In the genomic region with DNA sequence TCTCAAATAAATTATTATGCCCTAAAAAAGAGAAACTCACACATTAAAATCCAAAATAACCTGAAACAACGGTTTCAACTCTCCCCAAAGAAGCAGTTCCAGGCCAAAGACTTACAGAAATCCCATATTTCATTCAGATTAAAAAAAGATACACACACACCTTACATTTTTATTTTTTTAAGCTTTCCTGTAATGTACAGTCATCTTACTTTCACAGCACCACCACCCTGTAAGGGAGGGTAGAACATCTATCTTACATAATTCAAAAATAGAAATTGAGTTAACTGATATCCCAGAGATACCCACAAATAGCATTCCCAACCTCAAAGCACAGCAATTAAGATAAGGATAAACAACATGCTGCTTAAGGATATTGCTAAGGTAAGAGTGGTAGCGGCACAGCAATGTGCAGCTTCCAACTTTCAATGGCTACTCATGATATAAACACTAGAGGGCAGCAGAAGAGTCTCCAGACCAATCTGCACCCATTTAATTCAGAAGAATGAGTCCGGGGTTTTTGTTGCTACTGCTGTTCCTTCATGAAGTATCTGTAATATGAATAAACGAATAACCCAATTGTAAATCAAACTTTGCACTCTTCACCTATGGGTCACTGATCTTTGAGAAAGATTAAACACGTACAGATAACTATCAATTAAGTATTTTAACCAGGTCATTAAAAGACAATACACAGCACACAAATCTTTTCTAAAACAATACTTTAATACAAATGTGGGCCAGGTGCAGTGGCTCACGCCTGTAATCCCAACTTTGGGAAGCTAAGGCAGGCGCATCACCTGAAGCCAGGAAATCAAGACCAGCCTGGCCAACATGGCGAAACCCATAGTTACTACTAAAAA, we compare ENCODE assay signal across 8 cellular contexts. TPM values are rescaled to one million over a fixed set of nuclear protein-coding genes. Genes with fewer than 3 reads are reported as not detected.
DNase-seq lines count a peak whose midpoint lies in the region; ATAC-seq and TF ChIP-seq lines count a peak whose summit lies in the region.

No MANE protein-coding gene starts in this region.

- H3K9me3 ChIP-seq in OCI-LY3 (ENCODE audit: insufficient read depth, low read length) = no peaks in the 10 kb centered on the region

- H3K4me1 ChIP-seq in OCI-LY3 (ENCODE audit: low read length) = no peaks in the 10 kb centered on the region

- intact Hi-C loops in activated T-helper 2 cell treated with anti-CD3 and anti-CD28 coated beads, Interferon-gamma antibody, Interleukin-2, Interleukin-4, amounts not matched to agents 10 μg/mL and 5 μg/mL and 100 μg/mL, durations not matched to agents 14 hours and 24 hours and 36 hours (cut with micrococcal nuclease) = loop anchor here (5.0 kb wide), 1 partner anchor 337 kb away; no protein-coding TSS in a partner anchor

- no peaks in the 10 kb centered on the region for H3K27me3 ChIP-seq in OCI-LY3 (ENCODE audit: low read depth, low read length)

- H3K27ac Mint-ChIP-seq in naive B cell = peak overlapping the region in 2 of 6 donors; percentile 14 to 63
- no peak overlapping the region for H3K27ac Mint-ChIP-seq in activated T-helper 2 cell treated with anti-CD3 and anti-CD28 coated beads, Interferon-gamma antibody, Interleukin-2, Interleukin-4, amounts not matched to agents 10 μg/mL and 5 μg/mL and 100 μg/mL, durations not matched to agents 14 hours and 24 hours and 36 hours

- H3K27me3 Mint-ChIP-seq in naive B cell = no peaks in the 10 kb centered on the region
- no peaks in the 10 kb centered on the region for H3K27me3 Mint-ChIP-seq in activated T-helper 2 cell treated with anti-CD3 and anti-CD28 coated beads, Interferon-gamma antibody, Interleukin-2, Interleukin-4, amounts not matched to agents 10 μg/mL and 5 μg/mL and 100 μg/mL, durations not matched to agents 14 hours and 24 hours and 36 hours (ENCODE audit: low read depth)

- ATAC-seq in naive B cell (ENCODE audit: low read depth in 2 of 2) = peak in 1 of 2 donors; percentile 33

- no peak overlapping the region for H3K4me3 Mint-ChIP-seq in naive B cell
- H3K4me3 Mint-ChIP-seq in activated T-helper 2 cell treated with anti-CD3 and anti-CD28 coated beads, Interferon-gamma antibody, Interleukin-2, Interleukin-4, amounts not matched to agents 10 μg/mL and 5 μg/mL and 100 μg/mL, durations not matched to agents 14 hours and 24 hours and 36 hours (ENCODE audit: low read depth) = no peak overlapping the region

- peaks cover under 1 to 11% of the 10 kb centered on the region in 2 donors for H3K36me3 Mint-ChIP-seq in naive B cell
- H3K36me3 Mint-ChIP-seq in activated T-helper 2 cell treated with anti-CD3 and anti-CD28 coated beads, Interferon-gamma antibody, Interleukin-2, Interleukin-4, amounts not matched to agents 10 μg/mL and 5 μg/mL and 100 μg/mL, durations not matched to agents 14 hours and 24 hours and 36 hours (ENCODE audit: low read depth) = peaks cover 24% of the 10 kb centered on the region

- peak; percentile 34 for DNase-seq in COLO829 (ENCODE audit: low spot score)
- peak; percentile 43 for DNase-seq in HCEC 1CT
- DNase-seq in epithelial cell of esophagus (ENCODE audit: low read depth) = peak; percentile 46
- peak; percentile 15 for DNase-seq in naive B cell
- no peak for DNase-seq in HPDE6-E6E7 (ENCODE audit: extremely low spot score)
- DNase-seq in activated T-helper 2 cell treated with anti-CD3 and anti-CD28 coated beads, Interferon-gamma antibody, Interleukin-2, Interleukin-4, amounts not matched to agents 10 μg/mL and 5 μg/mL and 100 μg/mL, durations not matched to agents 14 hours and 24 hours and 36 hours (ENCODE audit: low spot score) = no peak
- DNase-seq in activated CD4-positive, alpha-beta T cell treated with anti-CD3 and anti-CD28 coated beads, Interleukin-2, amount 50 U/mL, for 48 hours = no peak

- TF ChIP-seq CTCF in OCI-LY3 (IDR thresholded peaks at IDR 0.05; ENCODE audit: low read depth, low read length) = peak; percentile 83
- TF ChIP-seq CTCF in epithelial cell of esophagus (IDR thresholded peaks at IDR 0.05; ENCODE audit: insufficient read depth, low read depth, low read length, missing control alignments) = peak; percentile 60

- H3K9me3 Mint-ChIP-seq in naive B cell = no peaks in the 10 kb centered on the region
- H3K9me3 Mint-ChIP-seq in activated T-helper 2 cell treated with anti-CD3 and anti-CD28 coated beads, Interferon-gamma antibody, Interleukin-2, Interleukin-4, amounts not matched to agents 10 μg/mL and 5 μg/mL and 100 μg/mL, durations not matched to agents 14 hours and 24 hours and 36 hours = no peaks in the 10 kb centered on the region

- H3K79me2 ChIP-seq in OCI-LY3 (ENCODE audit: low read length) = peaks cover 28% of the 10 kb centered on the region

- H3K36me3 ChIP-seq in OCI-LY3 (replicated peaks; ENCODE audit: low read depth, low read length) = peaks cover 7% of the 10 kb centered on the region

- H4K20me1 ChIP-seq in OCI-LY3 (ENCODE audit: insufficient read depth, low read length) = peaks cover 35% of the 10 kb centered on the region

- H3K4me2 ChIP-seq in OCI-LY3 (ENCODE audit: low read length) = no peak overlapping the region

- peaks cover 10 to 17% (median 10%) of the 10 kb centered on the region in 3 donors for H3K4me1 Mint-ChIP-seq in naive B cell
- H3K4me1 Mint-ChIP-seq in activated T-helper 2 cell treated with anti-CD3 and anti-CD28 coated beads, Interferon-gamma antibody, Interleukin-2, Interleukin-4, amounts not matched to agents 10 μg/mL and 5 μg/mL and 100 μg/mL, durations not matched to agents 14 hours and 24 hours and 36 hours (ENCODE audit: low read depth) = peaks cover 20% of the 10 kb centered on the region

- no peak overlapping the region for H3K27ac ChIP-seq in OCI-LY3 (ENCODE audit: low read length)

- H3K9ac ChIP-seq in OCI-LY3 (ENCODE audit: low read length) = no peak overlapping the region

- no peak overlapping the region for H2AFZ ChIP-seq in OCI-LY3 (ENCODE audit: low read depth, low read length)

- H3K4me3 ChIP-seq in OCI-LY3 (ENCODE audit: low read length) (no peak overlapping the region), epithelial cell of esophagus (ENCODE audit: low read length) (no peak overlapping the region)

RNA-seq across cellular contexts. Expression of a gene that starts 11.3 kb away (rescaled TPM):
- 1 to 10 TPM; 3.1 to 8.8 (median 6.0) TPM for polyA plus RNA-seq in naive B cell (ENCODE audit: low read depth in 6 of 6)
- 55.7 and 56.6 TPM in 2 replicates for total RNA-seq in activated T-helper 2 cell treated with anti-CD3 and anti-CD28 coated beads, Interferon-gamma antibody, Interleukin-2, Interleukin-4, amounts not matched to agents 10 μg/mL and 5 μg/mL and 100 μg/mL, durations not matched to agents 14 hours and 24 hours and 36 hours

Comparison
In these comparisons a context has a peak if more than half of its experiments do, and no peak if none do; other contexts are left out.
1. DNase-seq: peak in COLO829 (single experiment), HCEC 1CT (single experiment), epithelial cell of esophagus (single experiment) and naive B cell (single experiment); none in HPDE6-E6E7 (single experiment), activated T-helper 2 cell treated with anti-CD3 and anti-CD28 coated beads, Interferon-gamma antibody, Interleukin-2, Interleukin-4, amounts not matched to agents 10 μg/mL and 5 μg/mL and 100 μg/mL, durations not matched to agents 14 hours and 24 hours and 36 hours (single experiment) and activated CD4-positive, alpha-beta T cell treated with anti-CD3 and anti-CD28 coated beads, Interleukin-2, amount 50 U/mL, for 48 hours (0 of 2).